ENCODE assay signal across 39 cellular contexts in the genomic region with DNA sequence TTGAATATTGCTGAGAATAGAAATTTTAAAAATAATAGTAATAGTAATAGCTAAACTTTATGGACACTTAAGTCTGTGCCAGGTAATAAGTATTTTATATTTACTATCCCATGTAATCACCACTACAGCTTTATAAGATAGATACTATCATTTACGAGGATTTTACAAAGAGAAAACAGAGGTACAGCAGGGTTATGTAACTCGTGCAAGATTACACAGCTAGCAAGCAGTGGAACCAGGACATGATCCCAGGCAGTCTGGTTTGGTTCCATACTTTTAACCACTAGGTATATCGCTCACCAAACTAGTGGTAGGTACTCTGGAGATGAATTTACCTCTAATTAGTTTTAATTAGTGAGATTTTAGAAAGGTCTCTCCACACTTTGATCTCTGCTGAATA. TPM values are rescaled to one million over a fixed set of nuclear protein-coding genes. Genes with fewer than 3 reads are reported as not detected.
"Had no signal": no experiment of that assay in that cellular context is flagged by ENCODE, and none has a peak within 500 bp of the region (broad histone marks: within the 10 kb centered on the region; RNA-seq: fewer than 3 reads in every experiment).

No MANE protein-coding gene starts in this region.

- H3K4me3 Mint-ChIP-seq: activated naive CD4-positive, alpha-beta T cell treated with anti-CD3 and anti-CD28 coated beads for 36 hours; activated naive CD4-positive, alpha-beta T cell treated with anti-CD3 and anti-CD28 coated beads, Interleukin-2, amount 10 ng/mL, durations not matched to agents 7 days and 5 days; activated naive CD4-positive, alpha-beta T cell treated with anti-CD3 and anti-CD28 coated beads, Interleukin-2, amount 50 U/mL, for 24 hours; activated naive CD8-positive, alpha-beta T cell; activated naive CD8-positive, alpha-beta T cell treated with anti-CD3 and anti-CD28 coated beads for 36 hours; activated naive CD8-positive, alpha-beta T cell treated with anti-CD3 and anti-CD28 coated beads, Interleukin-2, amount 10 ng/mL, durations not matched to agents 7 days and 5 days; activated naive CD8-positive, alpha-beta T cell treated with anti-CD3 and anti-CD28 coated beads, Interleukin-2, amount 50 U/mL, for 24 hours; activated T-cell treated with anti-CD3 and anti-CD28 coated beads, Interleukin-2, amount 50 U/mL, for 24 hours; activated T-cell treated with anti-CD3 and anti-CD28 coated beads, Interleukin-2, amount 50 U/mL, for 4 hours; activated T-cell treated with anti-CD3 and anti-CD28 coated beads, Interleukin-2, amount 50 U/mL, for 72 hours; activated T-helper 1 cell treated with anti-CD3 and anti-CD28 coated beads, Interleukin-12 subunit alpha, Interleukin-12 subunit beta, Interleukin-2, Interleukin-4 antibody, amounts not matched to agents 30 ng/mL and 10 ng/mL and 1 ng/mL, durations not matched to agents 14 hours and 24 hours and 36 hours; activated T-helper 17 cell treated with anti-CD3 and anti-CD28 coated beads, Interleukin-2, amount 50 U/mL, for 72 hours; brain; central memory CD8-positive, alpha-beta T cell had no signal

- H3K36me3 Mint-ChIP-seq: activated naive CD4-positive, alpha-beta T cell treated with anti-CD3 and anti-CD28 coated beads, Interleukin-2, amount 10 ng/mL, durations not matched to agents 7 days and 5 days; activated naive CD4-positive, alpha-beta T cell treated with anti-CD3 and anti-CD28 coated beads, Interleukin-2, amount 50 U/mL, for 24 hours; activated naive CD4-positive, alpha-beta T cell treated with anti-CD3 and anti-CD28 coated beads, Interleukin-2, amount 50 U/mL, for 72 hours; activated naive CD8-positive, alpha-beta T cell; activated naive CD8-positive, alpha-beta T cell treated with anti-CD3 and anti-CD28 coated beads for 36 hours; activated naive CD8-positive, alpha-beta T cell treated with anti-CD3 and anti-CD28 coated beads, Interleukin-2, amount 10 ng/mL, durations not matched to agents 7 days and 5 days; brain had no signal

- ATAC-seq: activated naive CD4-positive, alpha-beta T cell treated with anti-CD3 and anti-CD28 coated beads, Interleukin-2, amount 50 U/mL, for 72 hours; activated naive CD8-positive, alpha-beta T cell treated with anti-CD3 and anti-CD28 coated beads, Interleukin-2, amount 50 U/mL, for 24 hours; activated T-cell treated with anti-CD3 and anti-CD28 coated beads, Interleukin-2, amount 50 U/mL, for 4 hours; activated T-cell treated with anti-CD3 and anti-CD28 coated beads, Interleukin-2, amount 50 U/mL, for 72 hours; activated T-helper 17 cell treated with anti-CD3 and anti-CD28 coated beads, Interleukin-2, amount 50 U/mL, for 72 hours; body of pancreas had no signal

- H3K4me1 Mint-ChIP-seq: activated naive CD4-positive, alpha-beta T cell treated with anti-CD3 and anti-CD28 coated beads, Interleukin-2, amount 10 ng/mL, durations not matched to agents 7 days and 5 days; activated naive CD4-positive, alpha-beta T cell treated with anti-CD3 and anti-CD28 coated beads, Interleukin-2, amount 50 U/mL, for 24 hours; activated naive CD8-positive, alpha-beta T cell treated with anti-CD3 and anti-CD28 coated beads for 36 hours; activated naive CD8-positive, alpha-beta T cell treated with anti-CD3 and anti-CD28 coated beads, Interleukin-2, amount 10 ng/mL, durations not matched to agents 7 days and 5 days; activated naive CD8-positive, alpha-beta T cell treated with anti-CD3 and anti-CD28 coated beads, Interleukin-2, amount 50 U/mL, for 24 hours; activated T-helper 17 cell treated with anti-CD3 and anti-CD28 coated beads, Interleukin-2, amount 50 U/mL, for 72 hours; central memory CD8-positive, alpha-beta T cell had no signal

- H3K9me3 Mint-ChIP-seq: activated naive CD4-positive, alpha-beta T cell treated with anti-CD3 and anti-CD28 coated beads for 36 hours; activated naive CD4-positive, alpha-beta T cell treated with anti-CD3 and anti-CD28 coated beads, Interleukin-2, amount 10 ng/mL, durations not matched to agents 7 days and 5 days; activated naive CD8-positive, alpha-beta T cell treated with anti-CD3 and anti-CD28 coated beads, Interleukin-2, amount 10 ng/mL, durations not matched to agents 7 days and 5 days; activated naive CD8-positive, alpha-beta T cell treated with anti-CD3 and anti-CD28 coated beads, Interleukin-2, amount 50 U/mL, for 24 hours; activated T-cell treated with anti-CD3 and anti-CD28 coated beads, Interleukin-2, amount 50 U/mL, for 4 hours; activated T-cell treated with anti-CD3 and anti-CD28 coated beads, Interleukin-2, amount 50 U/mL, for 72 hours; activated T-helper 1 cell treated with anti-CD3 and anti-CD28 coated beads, Interleukin-12 subunit alpha, Interleukin-12 subunit beta, Interleukin-2, Interleukin-4 antibody, amounts not matched to agents 30 ng/mL and 10 ng/mL and 1 ng/mL, durations not matched to agents 14 hours and 24 hours and 36 hours; activated T-helper 17 cell treated with anti-CD3 and anti-CD28 coated beads, Interleukin-2, amount 50 U/mL, for 72 hours; activated T-helper 2 cell treated with anti-CD3 and anti-CD28 coated beads, Interferon-gamma antibody, Interleukin-2, Interleukin-4, amounts not matched to agents 10 μg/mL and 5 μg/mL and 100 μg/mL, durations not matched to agents 14 hours and 24 hours and 36 hours; brain; central memory CD8-positive, alpha-beta T cell had no signal

- H3K4me3 ChIP-seq: adrenal gland, ascending aorta, body of pancreas, breast epithelium, cardiac muscle cell had no signal

- H3K27me3 Mint-ChIP-seq: activated naive CD4-positive, alpha-beta T cell treated with anti-CD3 and anti-CD28 coated beads, Interleukin-2, amount 10 ng/mL, durations not matched to agents 7 days and 5 days; activated naive CD8-positive, alpha-beta T cell treated with anti-CD3 and anti-CD28 coated beads, Interleukin-2, amount 10 ng/mL, durations not matched to agents 7 days and 5 days had no signal

- DNase-seq: activated effector memory CD4-positive, alpha-beta T cell treated with anti-CD3 and anti-CD28 coated beads, Interleukin-2, amount 50 U/mL, for 16 hours; activated effector memory CD4-positive, alpha-beta T cell treated with Interleukin-2 at 50 U/mL for 16 hours; activated gamma-delta T cell; activated gamma-delta T cell treated with Interleukin-2 at 50 U/mL for 16 hours; activated naive CD4-positive, alpha-beta T cell; activated naive CD4-positive, alpha-beta T cell treated with anti-CD3 and anti-CD28 coated beads for 36 hours; activated naive CD4-positive, alpha-beta T cell treated with anti-CD3 and anti-CD28 coated beads, Interleukin-2, amount 10 ng/mL, durations not matched to agents 7 days and 5 days; activated naive CD4-positive, alpha-beta T cell treated with anti-CD3 and anti-CD28 coated beads, Interleukin-2, amount 50 U/mL, for 16 hours; activated naive CD4-positive, alpha-beta T cell treated with Interleukin-2 at 50 U/mL for 16 hours; activated naive CD8-positive, alpha-beta T cell treated with anti-CD3 and anti-CD28 coated beads for 36 hours; activated naive CD8-positive, alpha-beta T cell treated with anti-CD3 and anti-CD28 coated beads, Interleukin-2, amount 10 ng/mL, durations not matched to agents 7 days and 5 days; activated naive CD8-positive, alpha-beta T cell treated with anti-CD3 and anti-CD28 coated beads, Interleukin-2, amount 50 U/mL, for 24 hours; activated T-cell treated with anti-CD3 and anti-CD28 coated beads, Interleukin-2, amount 50 U/mL, for 1 hour; activated T-cell treated with anti-CD3 and anti-CD28 coated beads, Interleukin-2, amount 50 U/mL, for 24 hours; activated T-cell treated with anti-CD3 and anti-CD28 coated beads, Interleukin-2, amount 50 U/mL, for 4 hours; activated T-cell treated with anti-CD3 and anti-CD28 coated beads, Interleukin-2, amount 50 U/mL, for 48 hours; activated T-cell treated with anti-CD3 and anti-CD28 coated beads, Interleukin-2, amount 50 U/mL, for 72 hours; adrenal gland; amniotic stem cell; amygdala; anterior cingulate cortex; aorta; body of pancreas; brain microvascular endothelial cell; caudate nucleus; central memory CD4-positive, alpha-beta T cell; cerebellar nuclear complex had no signal

- H3K27ac Mint-ChIP-seq: activated naive CD4-positive, alpha-beta T cell treated with anti-CD3 and anti-CD28 coated beads for 36 hours; activated naive CD4-positive, alpha-beta T cell treated with anti-CD3 and anti-CD28 coated beads, Interleukin-2, amount 10 ng/mL, durations not matched to agents 7 days and 5 days; activated naive CD4-positive, alpha-beta T cell treated with anti-CD3 and anti-CD28 coated beads, Interleukin-2, amount 50 U/mL, for 24 hours; activated naive CD4-positive, alpha-beta T cell treated with anti-CD3 and anti-CD28 coated beads, Interleukin-2, amount 50 U/mL, for 72 hours; activated naive CD8-positive, alpha-beta T cell; activated naive CD8-positive, alpha-beta T cell treated with anti-CD3 and anti-CD28 coated beads for 36 hours; activated naive CD8-positive, alpha-beta T cell treated with anti-CD3 and anti-CD28 coated beads, Interleukin-2, amount 10 ng/mL, durations not matched to agents 7 days and 5 days; activated naive CD8-positive, alpha-beta T cell treated with anti-CD3 and anti-CD28 coated beads, Interleukin-2, amount 50 U/mL, for 24 hours; activated T-cell treated with anti-CD3 and anti-CD28 coated beads, Interleukin-2, amount 50 U/mL, for 24 hours; activated T-cell treated with anti-CD3 and anti-CD28 coated beads, Interleukin-2, amount 50 U/mL, for 72 hours; activated T-helper 1 cell treated with anti-CD3 and anti-CD28 coated beads, Interleukin-12 subunit alpha, Interleukin-12 subunit beta, Interleukin-2, Interleukin-4 antibody, amounts not matched to agents 30 ng/mL and 10 ng/mL and 1 ng/mL, durations not matched to agents 14 hours and 24 hours and 36 hours; activated T-helper 17 cell treated with anti-CD3 and anti-CD28 coated beads, Interleukin-2, amount 50 U/mL, for 72 hours; activated T-helper 2 cell treated with anti-CD3 and anti-CD28 coated beads, Interferon-gamma antibody, Interleukin-2, Interleukin-4, amounts not matched to agents 10 μg/mL and 5 μg/mL and 100 μg/mL, durations not matched to agents 14 hours and 24 hours and 36 hours had no signal

- H3K27ac ChIP-seq: adrenal gland, ascending aorta, body of pancreas, brain microvascular endothelial cell, breast epithelium, cardiac muscle cell had no signal

RNA-seq across cellular contexts. Expression of gene SPAG17, which starts 42.5 kb away (rescaled TPM):
- total RNA-seq: activated naive CD4-positive, alpha-beta T cell treated with anti-CD3 and anti-CD28 coated beads for 36 hours; activated naive CD4-positive, alpha-beta T cell treated with anti-CD3 and anti-CD28 coated beads, Interleukin-2, amount 50 U/mL, for 72 hours; activated naive CD8-positive, alpha-beta T cell treated with anti-CD3 and anti-CD28 coated beads for 36 hours; activated naive CD8-positive, alpha-beta T cell treated with anti-CD3 and anti-CD28 coated beads, Interleukin-2, amount 10 ng/mL, durations not matched to agents 7 days and 5 days; activated T-cell treated with anti-CD3 and anti-CD28 coated beads, Interleukin-2, amount 50 U/mL, for 4 hours; activated T-cell treated with anti-CD3 and anti-CD28 coated beads, Interleukin-2, amount 50 U/mL, for 72 hours; activated T-helper 1 cell treated with anti-CD3 and anti-CD28 coated beads, Interleukin-12 subunit alpha, Interleukin-12 subunit beta, Interleukin-2, Interleukin-4 antibody, amounts not matched to agents 30 ng/mL and 10 ng/mL and 1 ng/mL, durations not matched to agents 14 hours and 24 hours and 36 hours; activated T-helper 17 cell treated with anti-CD3 and anti-CD28 coated beads, Interleukin-2, amount 50 U/mL, for 72 hours; activated T-helper 2 cell treated with anti-CD3 and anti-CD28 coated beads, Interferon-gamma antibody, Interleukin-2, Interleukin-4, amounts not matched to agents 10 μg/mL and 5 μg/mL and 100 μg/mL, durations not matched to agents 14 hours and 24 hours and 36 hours; ascending aorta; cardiac septum had no signal
